In genomic region chr1:26288311-26288941, GRCh38 we compare ENCODE assay signal across 10 cellular contexts. TPM values are rescaled to one million over a fixed set of nuclear protein-coding genes. Genes with fewer than 3 reads are reported as not detected.
DNase-seq lines count a peak whose midpoint lies in the region; ATAC-seq and TF ChIP-seq lines count a peak whose summit lies in the region.
"Had no signal": no experiment of that assay in that cellular context is flagged by ENCODE, and none has a peak within 500 bp of the region (broad histone marks: within the 10 kb centered on the region; RNA-seq: fewer than 3 reads in every experiment).

No MANE protein-coding gene starts in this region.

- peak overlapping the region; percentile 93 for H3K27ac ChIP-seq in DND-41 (ENCODE audit: low read length)
- peak overlapping the region; percentile 10 to 60 (median 52) for H3K27ac ChIP-seq in sigmoid colon

- peak overlapping the region; percentile 35 for H3K4me3 Mint-ChIP-seq in activated naive CD8-positive, alpha-beta T cell treated with anti-CD3 and anti-CD28 coated beads for 36 hours

- H3K4me2 ChIP-seq in DND-41 (ENCODE audit: insufficient read depth, low read length): peak overlapping the region; percentile 29; the same call in 1 of the 2 replicates

- peaks cover 81% of the 10 kb centered on the region for H3K4me1 Mint-ChIP-seq in activated naive CD8-positive, alpha-beta T cell treated with anti-CD3 and anti-CD28 coated beads for 36 hours

- intact Hi-C loops in sigmoid colon (cut with DNase I): no loop called here

- H3K9me3 ChIP-seq in DND-41 (ENCODE audit: insufficient read depth, low read length, severe bottlenecking) (no peaks in the 10 kb centered on the region), sigmoid colon (no peaks in the 10 kb centered on the region)
- H3K9me3 ChIP-seq: thoracic aorta had no signal

- no peak for TF ChIP-seq POLR2A in sigmoid colon (IDR thresholded peaks at IDR 0.05)

- no peaks in the 10 kb centered on the region for H3K27me3 Mint-ChIP-seq in activated naive CD8-positive, alpha-beta T cell treated with anti-CD3 and anti-CD28 coated beads for 36 hours

- no peaks in the 10 kb centered on the region for H4K20me1 ChIP-seq in DND-41 (ENCODE audit: insufficient read depth, low read length)

- peaks cover 82% of the 10 kb centered on the region for H3K4me1 ChIP-seq in DND-41 (ENCODE audit: insufficient read depth, low read length)
- H3K4me1 ChIP-seq in sigmoid colon: peaks cover 0 to 18% (median 15%) of the 10 kb centered on the region in 4 donors

- H2AFZ ChIP-seq in DND-41 (ENCODE audit: low read depth, low read length): no peak overlapping the region

- WGBS in sigmoid colon, 2 donors: 35 to 38% methylated on average over 5 of the region's 5 CpGs

- TF ChIP-seq CTCF in DND-41 (IDR thresholded peaks at IDR 0.05; ENCODE audit: borderline replicate concordance, extremely low read depth, low read length, poor library complexity, severe bottlenecking): no peak
- TF ChIP-seq CTCF in sigmoid colon (IDR thresholded peaks at IDR 0.05): no peak

- H3K79me2 ChIP-seq in DND-41 (ENCODE audit: insufficient read depth, low read length): no peaks in the 10 kb centered on the region

- H3K9me3 Mint-ChIP-seq in activated naive CD8-positive, alpha-beta T cell treated with anti-CD3 and anti-CD28 coated beads for 36 hours: peaks cover 2% of the 10 kb centered on the region

- peak overlapping the region; percentile 45 for H3K9ac ChIP-seq in DND-41 (ENCODE audit: low read depth, low read length)

- TF ChIP-seq EP300 in sigmoid colon (IDR thresholded peaks at IDR 0.05): no peak

- H3K36me3 Mint-ChIP-seq in activated naive CD8-positive, alpha-beta T cell treated with anti-CD3 and anti-CD28 coated beads for 36 hours: peaks cover 35% of the 10 kb centered on the region

- H3K4me3 ChIP-seq in DND-41 (ENCODE audit: low read depth in 1 of 2, low read length in 2 of 2) (no peak overlapping the region; a peak in 1 of 4 replicates), sigmoid colon (no peak overlapping the region)
- H3K4me3 ChIP-seq: thoracic aorta had no signal

- H3K36me3 ChIP-seq in DND-41 (ENCODE audit: insufficient read depth, low read length) (peaks cover 13% of the 10 kb centered on the region; the same call in 1 of the 2 replicates), sigmoid colon (no peaks in the 10 kb centered on the region)
- H3K36me3 ChIP-seq: thoracic aorta had no signal

- peak overlapping the region; percentile 97 for H3K27ac Mint-ChIP-seq in activated naive CD8-positive, alpha-beta T cell treated with anti-CD3 and anti-CD28 coated beads for 36 hours

- peak; percentile 74 for DNase-seq in DND-41
- peak; percentile 47 for DNase-seq in SKM-1 (lab: John Stamatoyannopoulos, UW; ENCODE audit: unreplicated experiment)
- DNase-seq in activated naive CD8-positive, alpha-beta T cell treated with anti-CD3 and anti-CD28 coated beads for 36 hours: peak; percentile 68
- no peak for DNase-seq in sigmoid colon
- DNase-seq in NCI-H1436 (lab: John Stamatoyannopoulos, UW): no peak
- no peak for DNase-seq in HPDE6-E6E7 (ENCODE audit: extremely low spot score)
- no peak for DNase-seq in COLO829 (ENCODE audit: low spot score)

- no peaks in the 10 kb centered on the region for H3K27me3 ChIP-seq in DND-41 (ENCODE audit: insufficient read depth, low read length, poor library complexity)
- H3K27me3 ChIP-seq in sigmoid colon: no peaks in the 10 kb centered on the region

- ATAC-seq in DND-41 (ENCODE audit: insufficient read depth, low read depth): peak; percentile 38
- no peak for ATAC-seq in GM21576 (IDR thresholded peaks at IDR 0.05; ENCODE audit: unreplicated experiment)

RNA-seq across cellular contexts. Expression of gene SH3BGRL3, which starts 8.5 kb away (rescaled TPM):
- 100 to 1,000 TPM; 292 to 295 TPM for total RNA-seq in activated naive CD8-positive, alpha-beta T cell treated with anti-CD3 and anti-CD28 coated beads for 36 hours
- 10 to 100 TPM; 32.9 to 41.5 (median 37.6) TPM for total RNA-seq in sigmoid colon
- polyA plus RNA-seq in sigmoid colon: 100 to 1,000 TPM; 303 to 575 (median 543) TPM

RNA-seq across cellular contexts. Expression of gene UBXN11, which starts 18.0 kb away (rescaled TPM):
- 10 to 100 TPM; 30.5 to 31.7 TPM for total RNA-seq in activated naive CD8-positive, alpha-beta T cell treated with anti-CD3 and anti-CD28 coated beads for 36 hours
- total RNA-seq in sigmoid colon: 10 to 100 TPM in 3 of 4 donors, 1 to 10 TPM in 1; 9.8 to 17.7 (median 13.1) TPM
- 10 to 100 TPM in 1 of 3 donors, 1 to 10 TPM in 2; 3.0 to 22.7 (median 4.2) TPM for polyA plus RNA-seq in sigmoid colon

RNA-seq across cellular contexts. Expression of gene CD52, which starts 29.3 kb away (rescaled TPM):
- 100 to 1,000 TPM; 263 to 278 TPM for total RNA-seq in activated naive CD8-positive, alpha-beta T cell treated with anti-CD3 and anti-CD28 coated beads for 36 hours
- total RNA-seq in sigmoid colon: 1 to 10 TPM in 2 of 4 donors, not detected in 2; 1.6 to 5.7 TPM
- polyA plus RNA-seq in sigmoid colon: 100 to 1,000 TPM in 1 of 3 donors, 10 to 100 TPM in 2; 19.8 to 556 (median 41.4) TPM
- total RNA-seq: fibroblast of villous mesenchyme had no signal

RNA-seq across cellular contexts. Expression of gene CEP85, which starts 54.4 kb away (rescaled TPM):
- total RNA-seq in activated naive CD8-positive, alpha-beta T cell treated with anti-CD3 and anti-CD28 coated beads for 36 hours: 10 to 100 TPM; 28.1 to 29.6 TPM
- 1 to 10 TPM; 1.9 to 5.4 (median 3.3) TPM for total RNA-seq in sigmoid colon
- 10 to 100 TPM in 1 of 3 donors, 1 to 10 TPM in 2; 2.4 to 12.9 (median 9.7) TPM for polyA plus RNA-seq in sigmoid colon

Comparison
In these comparisons a context has a peak if more than half of its experiments do, and no peak if none do; other contexts are left out.
1. DNase-seq: peak in DND-41 (single experiment), SKM-1 (single experiment) and activated naive CD8-positive, alpha-beta T cell treated with anti-CD3 and anti-CD28 coated beads for 36 hours (single experiment); none in sigmoid colon (single experiment), NCI-H1436 (single experiment), HPDE6-E6E7 (single experiment) and COLO829 (single experiment).
2. RNA of gene SH3BGRL3, which starts 8.5 kb away (total RNA-seq): 292 to 295 TPM in activated naive CD8-positive, alpha-beta T cell treated with anti-CD3 and anti-CD28 coated beads for 36 hours; 32.9 to 41.5 TPM in sigmoid colon; every median in the first group is over 4 times any median in the second.
3. RNA of gene CD52, which starts 29.3 kb away (total RNA-seq): 263 to 278 TPM in activated naive CD8-positive, alpha-beta T cell treated with anti-CD3 and anti-CD28 coated beads for 36 hours; 1.6 to 5.7 TPM in sigmoid colon; every median in the first group is over 10 times any median in the second.